11 cellular contexts compared by ENCODE assay signal in the genomic region with DNA sequence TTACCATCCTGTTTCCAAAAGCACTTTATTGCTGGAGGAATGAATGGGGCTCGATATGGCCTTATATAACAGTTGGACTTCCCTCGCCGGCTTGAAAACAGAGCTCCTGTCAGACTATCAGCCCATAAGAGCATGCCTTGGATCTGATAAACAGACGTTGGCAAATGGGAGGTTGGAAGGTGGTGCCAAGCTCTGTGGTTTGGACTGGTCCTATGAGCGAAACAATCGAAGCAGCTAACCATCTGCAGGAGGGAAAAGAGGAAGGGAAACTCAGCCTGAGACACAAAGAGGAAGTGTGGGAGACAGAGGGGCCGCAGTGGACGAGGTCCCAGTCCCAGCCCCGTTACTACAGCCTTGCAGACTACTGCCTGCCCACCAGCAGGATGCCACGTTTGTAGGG.
DNase-seq lines count a peak whose midpoint lies in the region; ATAC-seq lines count a peak whose summit lies in the region.
"Had no signal": no experiment of that assay in that cellular context is flagged by ENCODE, and none has a peak within 500 bp of the region (broad histone marks: within the 10 kb centered on the region; RNA-seq: fewer than 3 reads in every experiment).

No MANE protein-coding gene starts in this region.

- ATAC-seq in GM18511 (IDR thresholded peaks at IDR 0.05; ENCODE audit: unreplicated experiment) (peak; percentile 65), HG03159 (IDR thresholded peaks at IDR 0.05; ENCODE audit: unreplicated experiment) (peak; percentile 89)

- DNase-seq in SIG-M5 treated with dmso at 0.1 percent for 504 hours (lab: John Stamatoyannopoulos, UW; ENCODE audit: unreplicated experiment) (peak; percentile 99), pons (ENCODE audit: low spot score) (peak; percentile 26), DMS79 (lab: John Stamatoyannopoulos, UW) (no peak), DMS114 treated with DMSO at 0.1 percent for 48 hours (lab: John Stamatoyannopoulos, UW; ENCODE audit: unreplicated experiment) (no peak), NCI-H187 (lab: John Stamatoyannopoulos, UW) (no peak)
- DNase-seq: activated CD4-positive, CD25-positive, alpha-beta regulatory T cell treated with anti-CD3 and anti-CD28 coated beads, Interleukin-2, amount 50 U/mL, for 72 hours; DMS 273 treated with DMSO at 0.1 percent for 48 hours; left cardiac atrium; NCI-H2081 had no signal

Comparison
In these comparisons a context has a peak if more than half of its experiments do, and no peak if none do; other contexts are left out.
1. DNase-seq: peak in SIG-M5 treated with dmso at 0.1 percent for 504 hours (single experiment) and pons (single experiment); none in DMS79 (single experiment), DMS114 treated with DMSO at 0.1 percent for 48 hours (single experiment) and NCI-H187 (0 of 2).